In genomic region chr9:35708146-35708545, GRCh38 we compare ENCODE assay signal across 23 cellular contexts. TPM values are rescaled to one million over a fixed set of nuclear protein-coding genes. Genes with fewer than 3 reads are reported as not detected.
"Had no signal": no experiment of that assay in that cellular context is flagged by ENCODE, and none has a peak within 500 bp of the region (broad histone marks: within the 10 kb centered on the region; RNA-seq: fewer than 3 reads in every experiment).

No MANE protein-coding gene starts in this region.

- DNase-seq: activated B cell treated with CpG ODN at 0.5 μM for 24 hours; activated CD4-positive, alpha-beta memory T cell treated with anti-CD3 and anti-CD28 coated beads for 36 hours; activated CD4-positive, alpha-beta T cell treated with anti-CD3 and anti-CD28 coated beads for 36 hours; activated CD8-positive, alpha-beta memory T cell treated with anti-CD3 and anti-CD28 coated beads, Interleukin-2, amount 10 ng/mL, durations not matched to agents 7 days and 5 days; activated naive CD4-positive, alpha-beta T cell treated with Interleukin-2 at 50 U/mL for 16 hours; activated T-cell treated with anti-CD3 and anti-CD28 coated beads for 4 hours; body of pancreas; dermis blood vessel endothelial cell; heart right ventricle; islet precursor cell; left cardiac atrium; midbrain; pancreas; right lobe of liver; small intestine; stimulated activated CD4-positive, alpha-beta T cell treated with anti-CD3 and anti-CD28 coated beads, Interleukin-2, amount 100 ng/mL, for 24 hours; testis; upper lobe of left lung had no signal

- H3K27me3 Mint-ChIP-seq: activated B cell treated with CpG ODN at 0.5 μM for 24 hours; activated CD4-positive, alpha-beta memory T cell treated with anti-CD3 and anti-CD28 coated beads for 36 hours; activated CD4-positive, alpha-beta T cell treated with anti-CD3 and anti-CD28 coated beads for 36 hours; activated CD8-positive, alpha-beta memory T cell treated with anti-CD3 and anti-CD28 coated beads, Interleukin-2, amount 10 ng/mL, durations not matched to agents 7 days and 5 days had no signal

- H3K4me3 Mint-ChIP-seq: activated B cell treated with CpG ODN at 0.5 μM for 24 hours; activated CD4-positive, alpha-beta memory T cell treated with anti-CD3 and anti-CD28 coated beads for 36 hours; activated CD4-positive, alpha-beta T cell treated with anti-CD3 and anti-CD28 coated beads for 36 hours; activated CD8-positive, alpha-beta memory T cell treated with anti-CD3 and anti-CD28 coated beads, Interleukin-2, amount 10 ng/mL, durations not matched to agents 7 days and 5 days; nephron; stimulated activated effector memory CD8-positive, alpha-beta T cell treated with anti-CD3 and anti-CD28 coated beads, Interleukin-12 subunit alpha, Interleukin-12 subunit beta, amount 100 ng/mL, for 72 hours; T-helper 1 cell treated with Interleukin-12 subunit alpha and Interleukin-12 subunit beta and Interleukin-4 antibody, amounts not matched to agents 30 μg/mL and 1 μg/mL, for 36 hours had no signal

- H3K27ac Mint-ChIP-seq: activated B cell treated with CpG ODN at 0.5 μM for 24 hours; activated CD4-positive, alpha-beta memory T cell treated with anti-CD3 and anti-CD28 coated beads for 36 hours; activated CD8-positive, alpha-beta memory T cell treated with anti-CD3 and anti-CD28 coated beads, Interleukin-2, amount 10 ng/mL, durations not matched to agents 7 days and 5 days; nephron; stimulated activated effector memory CD8-positive, alpha-beta T cell treated with anti-CD3 and anti-CD28 coated beads, Interleukin-12 subunit alpha, Interleukin-12 subunit beta, amount 100 ng/mL, for 72 hours; T-helper 1 cell treated with Interleukin-12 subunit alpha and Interleukin-12 subunit beta and Interleukin-4 antibody, amounts not matched to agents 30 μg/mL and 1 μg/mL, for 36 hours had no signal

- H3K4me1 ChIP-seq: body of pancreas, pancreas, right lobe of liver, SJSA1, testis, upper lobe of left lung had no signal

- ATAC-seq: activated CD4-positive, alpha-beta T cell treated with anti-CD3 and anti-CD28 coated beads for 36 hours; activated CD8-positive, alpha-beta memory T cell treated with anti-CD3 and anti-CD28 coated beads, Interleukin-2, amount 10 ng/mL, durations not matched to agents 7 days and 5 days; body of pancreas; heart right ventricle; left cardiac atrium; pancreas; right lobe of liver; stimulated activated effector memory CD8-positive, alpha-beta T cell treated with anti-CD3 and anti-CD28 coated beads, Interleukin-12 subunit alpha, Interleukin-12 subunit beta, amount 100 ng/mL, for 72 hours had no signal

- H3K4me3 ChIP-seq: body of pancreas, heart right ventricle, pancreas, right lobe of liver, SJSA1, testis, upper lobe of left lung had no signal

- H3K4me1 Mint-ChIP-seq: activated B cell treated with CpG ODN at 0.5 μM for 24 hours; activated CD8-positive, alpha-beta memory T cell treated with anti-CD3 and anti-CD28 coated beads, Interleukin-2, amount 10 ng/mL, durations not matched to agents 7 days and 5 days; nephron had no signal

- H3K27ac ChIP-seq: body of pancreas, heart right ventricle, neutrophil, pancreas, right lobe of liver, SJSA1, testis, upper lobe of left lung had no signal

- H3K27me3 ChIP-seq: body of pancreas, heart right ventricle, neutrophil, pancreas, right lobe of liver, SJSA1, testis, upper lobe of left lung had no signal

- H3K9me3 Mint-ChIP-seq: activated B cell treated with CpG ODN at 0.5 μM for 24 hours; activated CD4-positive, alpha-beta memory T cell treated with anti-CD3 and anti-CD28 coated beads for 36 hours; nephron; stimulated activated effector memory CD8-positive, alpha-beta T cell treated with anti-CD3 and anti-CD28 coated beads, Interleukin-12 subunit alpha, Interleukin-12 subunit beta, amount 100 ng/mL, for 72 hours; T-helper 1 cell treated with Interleukin-12 subunit alpha and Interleukin-12 subunit beta and Interleukin-4 antibody, amounts not matched to agents 30 μg/mL and 1 μg/mL, for 36 hours had no signal

- H3K9me3 ChIP-seq: body of pancreas, heart right ventricle, pancreas, right lobe of liver, SJSA1, testis, upper lobe of left lung had no signal

- H3K36me3 Mint-ChIP-seq: stimulated activated effector memory CD8-positive, alpha-beta T cell treated with anti-CD3 and anti-CD28 coated beads, Interleukin-12 subunit alpha, Interleukin-12 subunit beta, amount 100 ng/mL, for 72 hours had no signal

RNA-seq across cellular contexts. Expression of gene CA9, which starts 34.4 kb away (rescaled TPM):
- total RNA-seq: activated B cell treated with CpG ODN at 0.5 μM for 24 hours, dermis blood vessel endothelial cell, SJSA1 had no signal
